Comparison of ENCODE assay signal across 9 cellular contexts in genomic region chr15:96354731-96355560, GRCh38. TPM values are rescaled to one million over a fixed set of nuclear protein-coding genes. Genes with fewer than 3 reads are reported as not detected.
DNase-seq lines count a peak whose midpoint lies in the region; ATAC-seq and TF ChIP-seq lines count a peak whose summit lies in the region.
"Had no signal": no experiment of that assay in that cellular context is flagged by ENCODE, and none has a peak within 500 bp of the region (broad histone marks: within the 10 kb centered on the region; RNA-seq: fewer than 3 reads in every experiment).

No MANE protein-coding gene starts in this region.

- H3K4me3 Mint-ChIP-seq in MCF 10A (ENCODE audit: unreplicated experiment) (no peak overlapping the region), endothelial cell (ENCODE audit: unreplicated experiment) (no peak overlapping the region)
- H3K4me3 Mint-ChIP-seq: stimulated activated naive CD8-positive, alpha-beta T cell treated with anti-CD3 and anti-CD28 coated beads, Interleukin-15, Interleukin-2, amounts not matched to agents 100 ng/mL and 50 ng/mL, for 24 hours had no signal

- no peak for TF ChIP-seq EP300 in upper lobe of left lung (IDR thresholded peaks at IDR 0.05)

- POLR2A ChIA-PET in MCF 10A (lab: Yijun Ruan, JAX), result interaction anchor here (0.6 to 3.4 kb wide), 7 partner anchors 14 to 594 kb away, joined by 3 to 12 read pairs (median 4); partner anchors contain the start of gene NR2F2

- H3K27ac ChIP-seq in upper lobe of left lung, result peak overlapping the region; percentile 73 to 86 (median 86)

- peak; percentile 22 for TF ChIP-seq CTCF in MCF 10A (IDR thresholded peaks at IDR 0.05; ENCODE audit: unreplicated experiment)
- peak in 4 of 6 experiments; percentile 23 to 52 (median 34) for TF ChIP-seq CTCF in upper lobe of left lung (IDR thresholded peaks at IDR 0.05)
- no peak for TF ChIP-seq CTCF in endothelial cell (IDR thresholded peaks at IDR 0.05; ENCODE audit: unreplicated experiment)

- peaks cover 10 to 40% (median 28%) of the 10 kb centered on the region in 4 donors for H3K4me1 ChIP-seq in upper lobe of left lung

- peaks cover 0 to 19% (median 6%) of the 10 kb centered on the region in 4 donors for H3K27me3 ChIP-seq in upper lobe of left lung

- H3K9me3 Mint-ChIP-seq in MCF 10A (ENCODE audit: unreplicated experiment) (no peaks in the 10 kb centered on the region), endothelial cell (ENCODE audit: unreplicated experiment) (no peaks in the 10 kb centered on the region)
- H3K9me3 Mint-ChIP-seq: stimulated activated naive CD8-positive, alpha-beta T cell treated with anti-CD3 and anti-CD28 coated beads, Interleukin-15, Interleukin-2, amounts not matched to agents 100 ng/mL and 50 ng/mL, for 24 hours had no signal

- no TSS peak for BruUV-seq in MCF 10A (replicated peaks; lab: Mats Ljungman, UMichigan)

- H3K4me3 ChIP-seq in upper lobe of left lung, result peak overlapping the region; percentile 31 to 57 (median 46)

- peak; percentile 24 for DNase-seq in DMS 273 (lab: John Stamatoyannopoulos, UW; ENCODE audit: unreplicated experiment)
- no peak for DNase-seq in DMS 273 treated with DMSO at 0.1 percent for 48 hours (lab: John Stamatoyannopoulos, UW)
- peak; percentile 76 for DNase-seq in MCF 10A (ENCODE audit: unreplicated experiment)
- DNase-seq in left lobe of liver (ENCODE audit: low spot score), result no peak
- no peak for DNase-seq in upper lobe of left lung
- no peak for DNase-seq in endothelial cell (ENCODE audit: low spot score)

- H3K9me3 ChIP-seq in upper lobe of left lung, result no peaks in the 10 kb centered on the region

- CTCF ChIA-PET in MCF 10A (lab: Yijun Ruan, JAX), result interaction anchor here (0.6 to 3.8 kb wide), 18 partner anchors 13 to 1777 kb away, joined by 3 to 28 read pairs (median 4); partner anchors contain the start of gene NR2F2

- 24 to 28% methylated on average over 15 of the region's 15 CpGs for WGBS in upper lobe of left lung, 2 donors

- H3K36me3 ChIP-seq in upper lobe of left lung, result no peaks in the 10 kb centered on the region

- TF ChIP-seq POLR2A in upper lobe of left lung (IDR thresholded peaks at IDR 0.05), result no peak

- peak; percentile 34 for ATAC-seq in left lobe of liver
- peak in 1 of 2 donors; percentile 68 for ATAC-seq in upper lobe of left lung (ENCODE audit: low FRiP score in 2 of 2)
- ATAC-seq in HG03039 (IDR thresholded peaks at IDR 0.05; ENCODE audit: unreplicated experiment), result no peak
- no peak for ATAC-seq in HG03354 (IDR thresholded peaks at IDR 0.05; ENCODE audit: poor library complexity, severe bottlenecking, unreplicated experiment)

- H3K27me3 Mint-ChIP-seq in MCF 10A (ENCODE audit: insufficient read depth, unreplicated experiment) (no peaks in the 10 kb centered on the region), endothelial cell (ENCODE audit: unreplicated experiment) (peaks cover 36% of the 10 kb centered on the region)

- H3K4me1 Mint-ChIP-seq in MCF 10A (ENCODE audit: insufficient read depth, unreplicated experiment) (peaks cover 5% of the 10 kb centered on the region), endothelial cell (ENCODE audit: unreplicated experiment) (peaks cover 35% of the 10 kb centered on the region)

- intact Hi-C loops in MCF 10A (cut with micrococcal nuclease), result no loop called here

- H3K36me3 Mint-ChIP-seq in MCF 10A (ENCODE audit: insufficient read depth, unreplicated experiment) (no peaks in the 10 kb centered on the region), endothelial cell (ENCODE audit: low read depth, unreplicated experiment) (no peaks in the 10 kb centered on the region)

- H3K27ac Mint-ChIP-seq in MCF 10A (ENCODE audit: low read depth, unreplicated experiment) (no peak overlapping the region), endothelial cell (ENCODE audit: unreplicated experiment) (no peak overlapping the region)
- H3K27ac Mint-ChIP-seq: stimulated activated naive CD8-positive, alpha-beta T cell treated with anti-CD3 and anti-CD28 coated beads, Interleukin-15, Interleukin-2, amounts not matched to agents 100 ng/mL and 50 ng/mL, for 24 hours had no signal

RNA-seq across cellular contexts. Expression of gene NR2F2, which starts 24.4 kb away (rescaled TPM):
- total RNA-seq in MCF 10A (2022) (9.6 and 10.9 TPM in 2 replicates), left lobe of liver (37.0 TPM), upper lobe of left lung (10 to 100 TPM; 10.8 to 64.7 (median 30.1) TPM), endothelial cell (ENCODE audit: unreplicated experiment) (15.9 TPM)

Comparison
In these comparisons a context has a peak if more than half of its experiments do, and no peak if none do; other contexts are left out.
1. DNase-seq: peak in DMS 273 (single experiment) and MCF 10A (single experiment); none in DMS 273 treated with DMSO at 0.1 percent for 48 hours (single experiment), left lobe of liver (single experiment), upper lobe of left lung (0 of 2) and endothelial cell (single experiment).